In genomic region chr17:44329516-44329915, GRCh38 we compare ENCODE assay signal across 10 cellular contexts. TPM values are rescaled to one million over a fixed set of nuclear protein-coding genes. Genes with fewer than 3 reads are reported as not detected.
DNase-seq lines count a peak whose midpoint lies in the region; ATAC-seq, FAIRE-seq and TF ChIP-seq lines count a peak whose summit lies in the region.
"Not testable (repeated sequence)": the region's sequence is repeated elsewhere in the genome, so short reads cannot be mapped to it uniquely, and the experiment has no call there.
"Had no signal": no experiment of that assay in that cellular context is flagged by ENCODE, and none has a peak within 500 bp of the region (broad histone marks: within the 10 kb centered on the region; RNA-seq: fewer than 3 reads in every experiment).

No MANE protein-coding gene starts in this region.

- H3K36me3 ChIP-seq in HEK293 (ENCODE audit: control insufficient read depth in 2 of 2, insufficient read depth in 1 of 2, low read length in 2 of 2); OCI-LY7 (ENCODE audit: insufficient read depth, low read length): not testable (repeated sequence)

- 87% methylated on average over 7 of the region's 7 CpGs for WGBS in A549 (ENCODE audit: missing lambda C conversion rate)

- TF ChIP-seq CTCF in A549 (IDR thresholded peaks at IDR 0.05); HEK293 (tag by site-specific recombination; IDR thresholded peaks at IDR 0.05); OCI-LY7 (conservative IDR thresholded peaks at IDR 0.05; ENCODE audit: low read length): not testable (repeated sequence)

- not testable (repeated sequence) for H3K79me2 ChIP-seq in OCI-LY7 (ENCODE audit: insufficient read depth, low read depth, low read length)

- TF ChIP-seq RAD21 in A549 (conservative IDR thresholded peaks at IDR 0.05 in 1 of 2, IDR thresholded peaks at IDR 0.05 in 1 of 2) = not testable (repeated sequence)

- POLR2A ChIA-PET in A549 (lab: Yijun Ruan, JAX); HEK293 (lab: Yijun Ruan, JAX): not testable (repeated sequence)
- POLR2A ChIA-PET in OCI-LY7 (lab: Charles Lee) = interaction anchor here (0.8 to 1.3 kb wide), 3 partner anchors 113 to 132 kb away, joined by 3 to 4 read pairs (median 3); no protein-coding TSS in a partner anchor

- H3K27ac ChIP-seq in A549; HEK293 (ENCODE audit: extremely low read depth, low read depth, low read length): not testable (repeated sequence)
- H3K27ac ChIP-seq in OCI-LY7 (ENCODE audit: low read depth, low read length, poor library complexity, severe bottlenecking) = peak overlapping the region; percentile 90

- not testable (repeated sequence) for H3K9me2 ChIP-seq in OCI-LY7 (ENCODE audit: insufficient read depth, low read length)

- intact Hi-C loops in OCI-LY7 (cut with micrococcal nuclease; ENCODE audit: unreplicated experiment) = loop anchor here (5.0 to 10.0 kb wide), 3 partner anchors 187 to 255 kb away; partner anchors contain the start of genes G6PC3, HDAC5 and HROB

- H3K4me1 ChIP-seq in A549 = peaks cover 14% of the 10 kb centered on the region
- H3K4me1 ChIP-seq in HEK293 (ENCODE audit: control insufficient read depth, insufficient read depth, low read length) = not testable (repeated sequence)
- peaks cover 51% of the 10 kb centered on the region for H3K4me1 ChIP-seq in OCI-LY7 (ENCODE audit: insufficient read depth, low read length, poor library complexity, severe bottlenecking)

- CTCF ChIA-PET in A549 (lab: Yijun Ruan, JAX) (interaction anchor here (0.6 to 13.6 kb wide), 11 partner anchors 11 to 308 kb away, joined by 3 to 327 read pairs (median 5); partner anchors contain the start of genes FAM171A2 and GRN), HEK293 (lab: Yijun Ruan, JAX) (interaction anchor here (0.6 to 3.4 kb wide), 5 partner anchors 15 to 161 kb away, joined by 3 to 27 read pairs (median 7); partner anchors contain the start of gene GRN)
- CTCF ChIA-PET in OCI-LY7 (lab: Charles Lee; ENCODE audit: unreplicated experiment) = not testable (repeated sequence)

- H2AFZ ChIP-seq in OCI-LY7 (ENCODE audit: low read length) = not testable (repeated sequence)

- H3K9me3 ChIP-seq in A549; HEK293 (ENCODE audit: control insufficient read depth, insufficient read depth, low read depth, low read length); OCI-LY7 (ENCODE audit: low read length): not testable (repeated sequence)

- ATAC-seq in A549 = not testable (repeated sequence)

- DNase-seq in A549 (ENCODE audit: low read depth in 1 of 2, low spot score in 1 of 2); OCI-LY7 (ENCODE audit: low spot score): not testable (repeated sequence)

- not testable (repeated sequence) for BruUV-seq in OCI-LY7 (replicated peaks; lab: Mats Ljungman, UMichigan)

- not testable (repeated sequence) for TF ChIP-seq EP300 in A549 (IDR thresholded peaks at IDR 0.05)

- not testable (repeated sequence) for H3K4me2 ChIP-seq in A549; OCI-LY7 (ENCODE audit: low read length)

- FAIRE-seq in A549 (lab: Jason Lieb, UNC) = not testable (repeated sequence)

- H3K4me3 ChIP-seq in A549; HEK293 (ENCODE audit: low read depth, low read length); OCI-LY7 (ENCODE audit: low read depth, low read length, poor library complexity, severe bottlenecking): not testable (repeated sequence)

- not testable (repeated sequence) for H4K20me1 ChIP-seq in OCI-LY7 (ENCODE audit: insufficient read depth, low read length)

- TF ChIP-seq POLR2A in A549 (IDR thresholded peaks at IDR 0.05; ENCODE audit: low read length) = not testable (repeated sequence)

TF ChIP-seq in A549, 52 proteins besides CTCF, POLR2A, EP300 and RAD21:
- TF ChIP-seq ZC3H11A (IDR thresholded peaks at IDR 0.05) = peak; percentile 56

TF ChIP-seq in HEK293, 187 proteins besides CTCF, POLR2A, EP300 and RAD21 (continues in another document):
- TF ChIP-seq ZBTB21 (tag by site-specific recombination; IDR thresholded peaks at IDR 0.05) (peak; percentile 54; the same call in 1 of the 2 replicates), ZFP3 (tag by site-specific recombination; IDR thresholded peaks at IDR 0.05; ENCODE audit: low read depth) (0 out of 2 replicates have a peak, but pooled peaks have one; percentile 14), ZNF394 (tag by site-specific recombination; IDR thresholded peaks at IDR 0.05; ENCODE audit: borderline replicate concordance) (peak; percentile 95), ZNF433 (tag by site-specific recombination; IDR thresholded peaks at IDR 0.05; ENCODE audit: low read depth) (0 out of 2 replicates have a peak, but pooled peaks have one; percentile 43), ZBTB11 (tag by site-specific recombination; conservative IDR thresholded peaks at IDR 0.05; ENCODE audit: low read depth) (peak; percentile 69), ZNF426 (tag by site-specific recombination; IDR thresholded peaks at IDR 0.05) (peak; percentile 90), ZNF140 (tag by site-specific recombination; IDR thresholded peaks at IDR 0.05) (peak; percentile 71; the same call in 1 of the 2 replicates), ZNF623 (tag by site-specific recombination; IDR thresholded peaks at IDR 0.05) (peak; percentile 52; the same call in 1 of the 2 replicates), ZNF791 (tag by site-specific recombination; IDR thresholded peaks at IDR 0.05) (peak; percentile 63; the same call in 1 of the 2 replicates)

RNA-seq across cellular contexts. Expression of gene SLC25A39, which starts 4.9 kb away (rescaled TPM):
- polyA plus RNA-seq in A549 (2011; rRNA removed) (80.9 and 90.1 TPM in 2 replicates), A549 (2017; fragmentation: RNase III; extraction: RNeasy Plus Mini Kit Qiagen cat#74134 plus additional on column Dnase treatment) (147 to 154 TPM (median 150 TPM) in 3 replicates)
- polyA plus RNA-seq in A549 (2012; cell fraction: cytosol; rRNA removed) = 288 and 335 TPM in 2 replicates
- 507 and 616 TPM in 2 replicates for polyA plus RNA-seq in A549 (2012; cell fraction: nucleus; rRNA removed)
- polyA minus RNA-seq in A549 (2011; rRNA and poly(A)+ RNA removed) = 62.5 and 70.8 TPM in 2 replicates
- 135 and 156 TPM in 2 replicates for total RNA-seq in OCI-LY7 (2014; rRNA removed; shearing (Covaris generic))
- total RNA-seq in OCI-LY7 (2022) = 142 and 159 TPM in 2 replicates

RNA-seq across cellular contexts. Expression of gene GRN, which starts 15.6 kb away (rescaled TPM):
- polyA plus RNA-seq in A549 (2011; rRNA removed) = 111 and 147 TPM in 2 replicates
- polyA plus RNA-seq in A549 (2012; cell fraction: cytosol; rRNA removed) = 216 and 242 TPM in 2 replicates
- 645 and 899 TPM in 2 replicates for polyA plus RNA-seq in A549 (2012; cell fraction: nucleus; rRNA removed)
- polyA plus RNA-seq in A549 (2017; fragmentation: RNase III; extraction: RNeasy Plus Mini Kit Qiagen cat#74134 plus additional on column Dnase treatment) = 146 to 198 TPM (median 197 TPM) in 3 replicates
- polyA minus RNA-seq in A549 (2011; rRNA and poly(A)+ RNA removed) = 81.3 and 100 TPM in 2 replicates
- total RNA-seq in OCI-LY7 (2014; rRNA removed; shearing (Covaris generic)) = 185 and 203 TPM in 2 replicates
- total RNA-seq in OCI-LY7 (2022) = 228 and 247 TPM in 2 replicates

RNA-seq across cellular contexts. Expression of gene RUNDC3A, which starts 21.1 kb away (rescaled TPM):
- polyA plus RNA-seq in A549 (2011; rRNA removed) = 0.45 and 0.57 TPM in 2 replicates
- 0.52 and 0.62 TPM in 2 replicates for polyA plus RNA-seq in A549 (2012; cell fraction: cytosol; rRNA removed)
- polyA plus RNA-seq in A549 (2012; cell fraction: nucleus; rRNA removed) = 1.4 and 1.8 TPM in 2 replicates
- polyA plus RNA-seq in A549 (2017; fragmentation: RNase III; extraction: RNeasy Plus Mini Kit Qiagen cat#74134 plus additional on column Dnase treatment) = 0.21 to 0.48 TPM (median 0.22 TPM) in 3 replicates
- 0.33 and 0.54 TPM in 2 replicates for polyA minus RNA-seq in A549 (2011; rRNA and poly(A)+ RNA removed)
- total RNA-seq in OCI-LY7 (2014; rRNA removed; shearing (Covaris generic)) = 0.09 TPM in 1 of 2 replicates, not detected in the other
- 0.24 TPM in 1 of 2 replicates, not detected in the other for total RNA-seq in OCI-LY7 (2022)
- total RNA-seq: A172; B cell; CD4-positive, alpha-beta T cell; CD8-positive, alpha-beta memory T cell had no signal
- polyA plus RNA-seq: CD8-positive, alpha-beta memory T cell had no signal

RNA-seq across cellular contexts. Expression of gene FAM171A2, which starts 34.1 kb away (rescaled TPM):
- 1.8 and 2.7 TPM in 2 replicates for polyA plus RNA-seq in A549 (2011; rRNA removed)
- 3.2 and 6.0 TPM in 2 replicates for polyA plus RNA-seq in A549 (2012; cell fraction: cytosol; rRNA removed)
- 7.2 and 9.5 TPM in 2 replicates for polyA plus RNA-seq in A549 (2012; cell fraction: nucleus; rRNA removed)
- polyA plus RNA-seq in A549 (2017; fragmentation: RNase III; extraction: RNeasy Plus Mini Kit Qiagen cat#74134 plus additional on column Dnase treatment) = 3.0 to 4.2 TPM (median 3.9 TPM) in 3 replicates
- 1.6 and 3.5 TPM in 2 replicates for polyA minus RNA-seq in A549 (2011; rRNA and poly(A)+ RNA removed)
- 3.4 and 8.8 TPM in 2 replicates for total RNA-seq in OCI-LY7 (2014; rRNA removed; shearing (Covaris generic))
- 4.2 and 4.6 TPM in 2 replicates for total RNA-seq in OCI-LY7 (2022)
- polyA plus RNA-seq: CD14-positive monocyte had no signal

RNA-seq across cellular contexts. Expression of gene ITGA2B, which starts 59.9 kb away (rescaled TPM):
- polyA plus RNA-seq in A549 (2011; rRNA removed) = 1.3 TPM in 2 replicates
- polyA plus RNA-seq in A549 (2012; cell fraction: cytosol; rRNA removed) = 2.0 and 2.9 TPM in 2 replicates
- 15.6 and 18.3 TPM in 2 replicates for polyA plus RNA-seq in A549 (2012; cell fraction: nucleus; rRNA removed)
- polyA plus RNA-seq in A549 (2017; fragmentation: RNase III; extraction: RNeasy Plus Mini Kit Qiagen cat#74134 plus additional on column Dnase treatment) = 2.2 to 4.4 TPM (median 4.1 TPM) in 3 replicates
- polyA minus RNA-seq in A549 (2011; rRNA and poly(A)+ RNA removed) = 1.7 and 2.2 TPM in 2 replicates
- 0.44 and 0.57 TPM in 2 replicates for total RNA-seq in OCI-LY7 (2014; rRNA removed; shearing (Covaris generic))
- total RNA-seq in OCI-LY7 (2022) = 0.46 and 0.63 TPM in 2 replicates
- polyA plus RNA-seq: CD4-positive, alpha-beta memory T cell; CD4-positive, CD25-positive, alpha-beta regulatory T cell had no signal
